Comparison of ENCODE assay signal across 1 cellular context in genomic region chr17:7035591-7036368, GRCh38.
TF ChIP-seq lines count a peak whose summit lies in the region.

SLC16A13 (plus strand) TSS chr17:7036015; CDS start chr17:7036383, 368 bp downstream.

TF ChIP-seq in H1, 55 proteins besides CTCF, POLR2A, EP300 and RAD21 (continued from another document):
- TF ChIP-seq TAF1 (IDR thresholded peaks at IDR 0.05; ENCODE audit: low read depth, low read length): peak; percentile 90
- peak; percentile 75 for TF ChIP-seq KDM4A (IDR thresholded peaks at IDR 0.05; ENCODE audit: low read depth, low read length, severe bottlenecking)
- TF ChIP-seq POU5F1 (IDR thresholded peaks at IDR 0.05; ENCODE audit: low read depth, low read length): no peak
- TF ChIP-seq JUND (IDR thresholded peaks at IDR 0.05; ENCODE audit: low read length): no peak
- peak; percentile 36 for TF ChIP-seq TAF7 (optimal IDR thresholded peaks at IDR 0.05; ENCODE audit: borderline replicate concordance, low read depth, low read length)
- peak; percentile 40; the same call in 1 of the 2 replicates for TF ChIP-seq PHF8 (conservative IDR thresholded peaks at IDR 0.05; ENCODE audit: low read depth, low read length)
- no peak for TF ChIP-seq CHD2 (IDR thresholded peaks at IDR 0.05; ENCODE audit: low read length)
- 0 out of 2 replicates have a peak, but pooled peaks have one; percentile 6 for TF ChIP-seq TEAD4 (IDR thresholded peaks at IDR 0.05; ENCODE audit: low read depth, low read length)
- TF ChIP-seq E2F6 (IDR thresholded peaks at IDR 0.05): peak; percentile 59
- peak; percentile 68; the same call in 1 of the 2 replicates for TF ChIP-seq SP4 (IDR thresholded peaks at IDR 0.05; ENCODE audit: low read length)
- peak; percentile 49; the same call in 1 of the 2 replicates for TF ChIP-seq CREB1 (IDR thresholded peaks at IDR 0.05)
- TF ChIP-seq MAX (IDR thresholded peaks at IDR 0.05): peak; percentile 72
- TF ChIP-seq ATF3 (IDR thresholded peaks at IDR 0.05; ENCODE audit: insufficient read depth, low read depth, low read length): peak; percentile 84; the same call in 1 of the 2 replicates
- peak; percentile 63; the same call in 1 of the 2 replicates for TF ChIP-seq POLR2AphosphoS5 (IDR thresholded peaks at IDR 0.05; ENCODE audit: low read depth, low read length)
- TF ChIP-seq NRF1 (IDR thresholded peaks at IDR 0.05; ENCODE audit: low read depth, low read length): peak; percentile 76
- TF ChIP-seq MAFK (IDR thresholded peaks at IDR 0.05; ENCODE audit: low read depth, low read length): no peak
- TF ChIP-seq TBP (IDR thresholded peaks at IDR 0.05; ENCODE audit: low read depth, low read length): peak; percentile 82
- 0 out of 4 replicates have a peak, but pooled peaks of 1 of the 2 experiments have one; percentile 24 for TF ChIP-seq SIN3A (conservative IDR thresholded peaks at IDR 0.05 in 1 of 2, IDR thresholded peaks at IDR 0.05 in 1 of 2; ENCODE audit: low read depth in 1 of 2, low read length in 2 of 2)
- TF ChIP-seq USF2 (IDR thresholded peaks at IDR 0.05; ENCODE audit: low read length): peak; percentile 97
- no peak; the same call in 1 of the 2 replicates for TF ChIP-seq RBBP5 (IDR thresholded peaks at IDR 0.05; ENCODE audit: borderline replicate concordance, low read depth, low read length)
